In the genomic region with DNA sequence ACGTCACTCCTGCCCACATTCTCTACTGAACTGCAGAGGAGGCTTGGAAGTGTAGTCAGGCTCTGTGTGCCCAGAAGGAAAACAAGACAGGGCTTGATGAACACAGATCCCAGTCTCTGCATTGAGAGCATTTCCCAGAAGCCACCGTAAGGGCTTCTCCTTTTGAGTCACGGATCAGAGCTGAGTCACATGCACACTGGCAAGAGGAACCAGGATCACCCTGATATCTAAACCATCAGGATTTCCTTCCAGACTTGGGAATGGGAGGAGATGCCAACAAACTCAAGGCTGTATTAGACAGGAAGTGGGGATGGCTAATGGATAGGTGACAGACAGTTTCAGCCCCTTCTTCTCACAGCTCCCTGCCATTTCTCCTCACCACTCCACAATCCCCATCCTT, we compare ENCODE assay signal across 1 cellular context.
TF ChIP-seq lines count a peak whose summit lies in the region.

No MANE protein-coding gene starts in this region.

TF ChIP-seq in GM12878, 131 proteins besides CTCF, POLR2A, EP300 and RAD21:
- TF ChIP-seq EED (IDR thresholded peaks at IDR 0.05; ENCODE audit: low read depth), result peak; percentile 61
- TF ChIP-seq JUNB (IDR thresholded peaks at IDR 0.05), result peak; percentile 32; the same call in 1 of the 2 replicates
- no peak for TF ChIP-seq MAX (IDR thresholded peaks at IDR 0.05; ENCODE audit: low read depth, low read length)
- no peak for TF ChIP-seq EZH2 (IDR thresholded peaks at IDR 0.05; ENCODE audit: borderline replicate concordance, control insufficient read depth, low read depth, low read length)
TF ChIP-seq in GM12878: peak in this region for 2.
